ENCODE assay signal across 18 cellular contexts in genomic region chr2:166090900-166091299, GRCh38. TPM values are rescaled to one million over a fixed set of nuclear protein-coding genes. Genes with fewer than 3 reads are reported as not detected.
DNase-seq lines count a peak whose midpoint lies in the region; ATAC-seq, FAIRE-seq and TF ChIP-seq lines count a peak whose summit lies in the region.
"Had no signal": no experiment of that assay in that cellular context is flagged by ENCODE, and none has a peak within 500 bp of the region (broad histone marks: within the 10 kb centered on the region; RNA-seq: fewer than 3 reads in every experiment).

No MANE protein-coding gene starts in this region.

- DNase-seq in A549 (ENCODE audit: low read depth in 1 of 2, low spot score in 1 of 2) (no peak), LHCN-M2 (ENCODE audit: low read depth) (peak; percentile 73), NCI-H1092 treated with DMSO at 0.1 percent for 48 hours (lab: John Stamatoyannopoulos, UW) (no peak), GM13976 (ENCODE audit: low spot score) (no peak), NCI-H2081 (lab: John Stamatoyannopoulos, UW) (no peak)
- no peak for DNase-seq in activated CD4-positive, alpha-beta T cell treated with anti-CD3 and anti-CD28 coated beads, Interleukin-2, amount 50 U/mL, for 1 hour
- DNase-seq: DMS 273 treated with DMSO at 0.1 percent for 48 hours; PC-3; stimulated activated CD4-positive, alpha-beta T cell treated with anti-CD3 and anti-CD28 coated beads, Interleukin-12 subunit alpha, Interleukin-12 subunit beta, amount 100 ng/mL, for 4 hours had no signal

- POLR2A ChIA-PET in A549 (lab: Yijun Ruan, JAX), result no interaction called here

- no peak for TF ChIP-seq RAD21 in A549 (conservative IDR thresholded peaks at IDR 0.05 in 1 of 2, IDR thresholded peaks at IDR 0.05 in 1 of 2)

- H3K9me3 ChIP-seq in A549, result no peaks in the 10 kb centered on the region
- no peaks in the 10 kb centered on the region for H3K9me3 ChIP-seq in iPS-20b (ENCODE audit: insufficient read depth, low read depth, low read length)
- H3K9me3 ChIP-seq: neutrophil, suprapubic skin had no signal

- H3K4me1 ChIP-seq in A549, result peaks cover 11% of the 10 kb centered on the region; the same call in 2 of the 3 replicates
- H3K4me1 ChIP-seq in iPS-20b (ENCODE audit: insufficient read depth, low read length), result peaks cover 5% of the 10 kb centered on the region; the same call in 1 of the 2 replicates
- H3K4me1 ChIP-seq: suprapubic skin had no signal

- H3K9ac ChIP-seq in iPS-20b (ENCODE audit: low read depth, low read length), result peak overlapping the region; percentile 5; the same call in 1 of the 2 replicates

- no peak for FAIRE-seq in A549 (lab: Jason Lieb, UNC)

- H3K4me3 ChIP-seq in A549 (no peak overlapping the region), iPS-20b (ENCODE audit: low read length) (no peak overlapping the region)
- H3K4me3 ChIP-seq: lung, suprapubic skin had no signal

- in situ Hi-C loops in GM13976 (cut with MboI; ENCODE audit: low sequenced_read_pairs, unreplicated experiment), result no loop called here

- H3K27me3 ChIP-seq in iPS-20b (ENCODE audit: insufficient read depth, low read length), result no peaks in the 10 kb centered on the region
- H3K27me3 ChIP-seq: neutrophil, suprapubic skin had no signal

- CTCF ChIA-PET in A549 (lab: Yijun Ruan, JAX), result no interaction called here

- H3K27ac ChIP-seq in A549, result peak overlapping the region; percentile 23 to 40; a peak in 2 of 6 replicates
- peak overlapping the region; percentile 42 for H3K27ac ChIP-seq in angular gyrus (ENCODE audit: low read depth, low read length)
- H3K27ac ChIP-seq in iPS-20b (ENCODE audit: low read length), result no peak overlapping the region
- H3K27ac ChIP-seq: neutrophil, suprapubic skin had no signal

- no peaks in the 10 kb centered on the region for H3K36me3 ChIP-seq in iPS-20b (ENCODE audit: insufficient read depth, low read depth, low read length)
- H3K36me3 ChIP-seq: neutrophil, suprapubic skin had no signal

- 55% methylated on average over 5 of the region's 5 CpGs for WGBS in A549 (ENCODE audit: missing lambda C conversion rate)

- peak overlapping the region; percentile 51 for H3K4me2 ChIP-seq in A549

- no peak for TF ChIP-seq EP300 in A549 (IDR thresholded peaks at IDR 0.05)

- ATAC-seq in A549, result peak in 1 of 2 experiments; percentile 43; a peak in 2 of 6 replicates
- ATAC-seq: activated CD4-positive, CD25-positive, alpha-beta regulatory T cell treated with anti-CD3 and anti-CD28 coated beads, Interleukin-2, amount 50 U/mL, for 24 hours; PC-3 had no signal

- TF ChIP-seq CTCF in A549 (IDR thresholded peaks at IDR 0.05), result no peak
- TF ChIP-seq CTCF in GM13976 (IDR thresholded peaks at IDR 0.05; ENCODE audit: borderline replicate concordance, control extremely low read depth, extremely low read depth, insufficient read depth, missing control alignments), result no peak

- TF ChIP-seq POLR2A in A549 (IDR thresholded peaks at IDR 0.05; ENCODE audit: low read length), result no peak

TF ChIP-seq in A549, 52 proteins besides CTCF, POLR2A, EP300 and RAD21:
- TF ChIP-seq CHD2 (IDR thresholded peaks at IDR 0.05; ENCODE audit: low read length, partially characterized antibody), result no peak
- TF ChIP-seq HOXB13 (CRISPR knock-in tag; IDR thresholded peaks at IDR 0.05; ENCODE audit: low read depth), result no peak
- TF ChIP-seq FOSB (CRISPR knock-in tag; IDR thresholded peaks at IDR 0.05), result no peak
- TF ChIP-seq, protein P1, sequence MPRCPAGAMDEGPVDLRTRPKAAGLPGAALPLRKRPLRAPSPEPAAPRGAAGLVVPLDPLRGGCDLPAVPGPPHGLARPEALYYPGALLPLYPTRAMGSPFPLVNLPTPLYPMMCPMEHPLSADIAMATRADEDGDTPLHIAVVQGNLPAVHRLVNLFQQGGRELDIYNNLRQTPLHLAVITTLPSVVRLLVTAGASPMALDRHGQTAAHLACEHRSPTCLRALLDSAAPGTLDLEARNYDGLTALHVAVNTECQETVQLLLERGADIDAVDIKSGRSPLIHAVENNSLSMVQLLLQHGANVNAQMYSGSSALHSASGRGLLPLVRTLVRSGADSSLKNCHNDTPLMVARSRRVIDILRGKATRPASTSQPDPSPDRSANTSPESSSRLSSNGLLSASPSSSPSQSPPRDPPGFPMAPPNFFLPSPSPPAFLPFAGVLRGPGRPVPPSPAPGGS (IDR thresholded peaks at IDR 0.05), result no peak
- TF ChIP-seq KDM5A (IDR thresholded peaks at IDR 0.05), result no peak
- TF ChIP-seq CHD4 (IDR thresholded peaks at IDR 0.05; ENCODE audit: borderline replicate concordance), result no peak
- TF ChIP-seq ZSCAN20 (CRISPR knock-in tag; IDR thresholded peaks at IDR 0.05), result no peak
- TF ChIP-seq JUN (IDR thresholded peaks at IDR 0.05), result no peak
- TF ChIP-seq HEYL (CRISPR knock-in tag; IDR thresholded peaks at IDR 0.05), result no peak
- TF ChIP-seq HOXB5 (CRISPR knock-in tag; IDR thresholded peaks at IDR 0.05), result no peak
- TF ChIP-seq HMGXB4 (CRISPR knock-in tag; IDR thresholded peaks at IDR 0.05; ENCODE audit: borderline replicate concordance), result no peak
- TF ChIP-seq EHMT2 (IDR thresholded peaks at IDR 0.05; ENCODE audit: low read depth), result no peak
- TF ChIP-seq ELK1 (IDR thresholded peaks at IDR 0.05; ENCODE audit: low read depth, low read length), result no peak
- TF ChIP-seq NR3C1 (IDR thresholded peaks at IDR 0.05), result no peak
- TF ChIP-seq EHF (CRISPR knock-in tag; IDR thresholded peaks at IDR 0.05), result no peak

RNA-seq across cellular contexts. Expression of gene SCN1A, which starts 36.9 kb away (rescaled TPM):
- polyA plus RNA-seq in A549 (2011; rRNA removed), result not detected in 2 replicates
- not detected in 2 replicates for polyA plus RNA-seq in A549 (2012; cell fraction: cytosol; rRNA removed)
- polyA plus RNA-seq in A549 (2012; cell fraction: nucleus; rRNA removed), result not detected in 2 replicates
- polyA plus RNA-seq in A549 (2017; fragmentation: RNase III; extraction: RNeasy Plus Mini Kit Qiagen cat#74134 plus additional on column Dnase treatment), result not detected in 3 replicates
- polyA minus RNA-seq in A549 (2011; rRNA and poly(A)+ RNA removed), result not detected in 2 replicates
- total RNA-seq in LHCN-M2 (2014; rRNA removed), result 0.06 and 1.1 TPM in 2 replicates
- 0.01 TPM for polyA plus RNA-seq in LHCN-M2 (2012)
- total RNA-seq: epithelial cell of proximal tubule; M059J; suprapubic skin; T-helper 1 cell treated with Interleukin-12 subunit alpha and Interleukin-12 subunit beta and Interleukin-4 antibody, amounts not matched to agents 30 ng/mL and 1 ng/mL, for 36 hours had no signal
